9 cellular contexts compared by ENCODE assay signal in genomic region chr10:25059990-25060389, GRCh38. TPM values are rescaled to one million over a fixed set of nuclear protein-coding genes. Genes with fewer than 3 reads are reported as not detected.
DNase-seq lines count a peak whose midpoint lies in the region; ATAC-seq and TF ChIP-seq lines count a peak whose summit lies in the region.
"Had no signal": no experiment of that assay in that cellular context is flagged by ENCODE, and none has a peak within 500 bp of the region (broad histone marks: within the 10 kb centered on the region; RNA-seq: fewer than 3 reads in every experiment).

No MANE protein-coding gene starts in this region.

- TF ChIP-seq EP300 in upper lobe of left lung (IDR thresholded peaks at IDR 0.05), result no peak

- TF ChIP-seq CTCF in upper lobe of left lung (IDR thresholded peaks at IDR 0.05), result no peak

- no peaks in the 10 kb centered on the region for H3K27me3 ChIP-seq in HUES48 (ENCODE audit: control insufficient read depth, insufficient read depth, low read length)
- no peaks in the 10 kb centered on the region for H3K27me3 ChIP-seq in upper lobe of left lung

- H3K9me3 ChIP-seq in HUES48 (ENCODE audit: control insufficient read depth, insufficient read depth, low read length), result no peaks in the 10 kb centered on the region
- no peaks in the 10 kb centered on the region for H3K9me3 ChIP-seq in upper lobe of left lung

- H3K36me3 Mint-ChIP-seq in activated naive CD8-positive, alpha-beta T cell treated with anti-CD3 and anti-CD28 coated beads for 36 hours, result no peaks in the 10 kb centered on the region
- no peaks in the 10 kb centered on the region for H3K36me3 Mint-ChIP-seq in stimulated activated naive B cell treated with anti-CD40 and anti-IgM and Interleukin-4, amounts not matched to agents 10 μg/mL and 1 μg/mL and 100 μg/mL, for 72 hours

- peaks cover 13% of the 10 kb centered on the region for H3K4me1 Mint-ChIP-seq in activated naive CD8-positive, alpha-beta T cell treated with anti-CD3 and anti-CD28 coated beads for 36 hours
- peaks cover 0 to 4% of the 10 kb centered on the region in 2 donors for H3K4me1 Mint-ChIP-seq in stimulated activated naive B cell treated with anti-CD40 and anti-IgM and Interleukin-4, amounts not matched to agents 10 μg/mL and 1 μg/mL and 100 μg/mL, for 72 hours

- H3K27ac ChIP-seq in HUES48 (ENCODE audit: low read depth, low read length) (peak overlapping the region; percentile 28), upper lobe of left lung (no peak overlapping the region)

- WGBS in upper lobe of left lung, 2 donors, result 54 to 56% methylated on average over 7 of the region's 7 CpGs

- H3K4me1 ChIP-seq in HUES48 (ENCODE audit: control insufficient read depth, insufficient read depth, low read length) (peaks cover 3% of the 10 kb centered on the region; the same call in 1 of the 2 replicates), upper lobe of left lung (peaks cover 0 to 8% (median 5%) of the 10 kb centered on the region in 4 donors)

- no peaks in the 10 kb centered on the region for H3K9me3 Mint-ChIP-seq in activated naive CD8-positive, alpha-beta T cell treated with anti-CD3 and anti-CD28 coated beads for 36 hours
- H3K9me3 Mint-ChIP-seq in stimulated activated naive B cell treated with anti-CD40 and anti-IgM and Interleukin-4, amounts not matched to agents 10 μg/mL and 1 μg/mL and 100 μg/mL, for 72 hours, result no peaks in the 10 kb centered on the region

- no peak for TF ChIP-seq POLR2A in upper lobe of left lung (IDR thresholded peaks at IDR 0.05)

- H3K9ac ChIP-seq in HUES48 (ENCODE audit: low read depth, low read length), result no peak overlapping the region

- no peaks in the 10 kb centered on the region for H3K36me3 ChIP-seq in HUES48 (ENCODE audit: control insufficient read depth, insufficient read depth, low read length)
- no peaks in the 10 kb centered on the region for H3K36me3 ChIP-seq in upper lobe of left lung

- ATAC-seq in upper lobe of left lung (ENCODE audit: low FRiP score in 2 of 2) (peak; percentile 60 to 63), GM19395 (IDR thresholded peaks at IDR 0.05; ENCODE audit: unreplicated experiment) (no peak)
- no peak for ATAC-seq in stimulated activated naive B cell treated with anti-CD40 and anti-IgM and Interleukin-4, amounts not matched to agents 10 μg/mL and 1 μg/mL and 100 μg/mL, for 72 hours (replicated peaks)

- peaks cover 5% of the 10 kb centered on the region for H3K27me3 Mint-ChIP-seq in activated naive CD8-positive, alpha-beta T cell treated with anti-CD3 and anti-CD28 coated beads for 36 hours
- H3K27me3 Mint-ChIP-seq in stimulated activated naive B cell treated with anti-CD40 and anti-IgM and Interleukin-4, amounts not matched to agents 10 μg/mL and 1 μg/mL and 100 μg/mL, for 72 hours, result peaks cover 11 to 14% of the 10 kb centered on the region in 2 donors

- DNase-seq in astrocyte of the hippocampus (ENCODE audit: low read depth, low spot score), result peak; percentile 97
- peak; percentile 87 for DNase-seq in kidney tubule cell (ENCODE audit: low spot score)
- peak in 1 of 2 donors; percentile 78 for DNase-seq in upper lobe of left lung
- no peak for DNase-seq in activated naive CD8-positive, alpha-beta T cell treated with anti-CD3 and anti-CD28 coated beads for 36 hours
- DNase-seq in stimulated activated naive B cell treated with anti-CD40 and anti-IgM and Interleukin-4, amounts not matched to agents 10 μg/mL and 1 μg/mL and 100 μg/mL, for 72 hours, result no peak
- DNase-seq: activated CD4-positive, alpha-beta T cell treated with anti-CD3 and anti-CD28 coated beads, Interleukin-2, amount 50 U/mL, for 48 hours; NCI-H1694 treated with DMSO at 0.1 percent for 48 hours had no signal

- no peak overlapping the region for H3K27ac Mint-ChIP-seq in activated naive CD8-positive, alpha-beta T cell treated with anti-CD3 and anti-CD28 coated beads for 36 hours
- H3K27ac Mint-ChIP-seq in stimulated activated naive B cell treated with anti-CD40 and anti-IgM and Interleukin-4, amounts not matched to agents 10 μg/mL and 1 μg/mL and 100 μg/mL, for 72 hours, result no peak overlapping the region

- no peak overlapping the region for H3K4me3 Mint-ChIP-seq in activated naive CD8-positive, alpha-beta T cell treated with anti-CD3 and anti-CD28 coated beads for 36 hours
- H3K4me3 Mint-ChIP-seq in stimulated activated naive B cell treated with anti-CD40 and anti-IgM and Interleukin-4, amounts not matched to agents 10 μg/mL and 1 μg/mL and 100 μg/mL, for 72 hours, result no peak overlapping the region

- H3K4me3 ChIP-seq in HUES48 (ENCODE audit: low read depth, low read length) (no peak overlapping the region), upper lobe of left lung (no peak overlapping the region)

RNA-seq across cellular contexts. Expression of gene THNSL1, which starts 43.6 kb away (rescaled TPM):
- 1 to 10 TPM in 5 of 6 donors, under 1 TPM in 1; 0.78 to 3.2 (median 2.8) TPM for total RNA-seq in upper lobe of left lung
- total RNA-seq in activated naive CD8-positive, alpha-beta T cell treated with anti-CD3 and anti-CD28 coated beads for 36 hours, result 10 to 100 TPM; 10.1 to 10.7 TPM

RNA-seq across cellular contexts. Expression of gene ENKUR, which starts 44.0 kb away (rescaled TPM):
- 10 to 100 TPM in 2 of 6 donors, 1 to 10 TPM in 2, under 1 TPM in 2; 0.31 to 18.1 (median 4.0) TPM for total RNA-seq in upper lobe of left lung
- not detected for total RNA-seq in activated naive CD8-positive, alpha-beta T cell treated with anti-CD3 and anti-CD28 coated beads for 36 hours

Comparison
In these comparisons a context has a peak if more than half of its experiments do, and no peak if none do; other contexts are left out.
1. DNase-seq: peak in astrocyte of the hippocampus (single experiment) and kidney tubule cell (single experiment); none in activated naive CD8-positive, alpha-beta T cell treated with anti-CD3 and anti-CD28 coated beads for 36 hours (single experiment) and stimulated activated naive B cell treated with anti-CD40 and anti-IgM and Interleukin-4, amounts not matched to agents 10 μg/mL and 1 μg/mL and 100 μg/mL, for 72 hours (single experiment).
2. ATAC-seq: peak in upper lobe of left lung (2 of 2); none in GM19395 (single experiment) and stimulated activated naive B cell treated with anti-CD40 and anti-IgM and Interleukin-4, amounts not matched to agents 10 μg/mL and 1 μg/mL and 100 μg/mL, for 72 hours (0 of 2).